8 cellular contexts compared by ENCODE assay signal in the genomic region with DNA sequence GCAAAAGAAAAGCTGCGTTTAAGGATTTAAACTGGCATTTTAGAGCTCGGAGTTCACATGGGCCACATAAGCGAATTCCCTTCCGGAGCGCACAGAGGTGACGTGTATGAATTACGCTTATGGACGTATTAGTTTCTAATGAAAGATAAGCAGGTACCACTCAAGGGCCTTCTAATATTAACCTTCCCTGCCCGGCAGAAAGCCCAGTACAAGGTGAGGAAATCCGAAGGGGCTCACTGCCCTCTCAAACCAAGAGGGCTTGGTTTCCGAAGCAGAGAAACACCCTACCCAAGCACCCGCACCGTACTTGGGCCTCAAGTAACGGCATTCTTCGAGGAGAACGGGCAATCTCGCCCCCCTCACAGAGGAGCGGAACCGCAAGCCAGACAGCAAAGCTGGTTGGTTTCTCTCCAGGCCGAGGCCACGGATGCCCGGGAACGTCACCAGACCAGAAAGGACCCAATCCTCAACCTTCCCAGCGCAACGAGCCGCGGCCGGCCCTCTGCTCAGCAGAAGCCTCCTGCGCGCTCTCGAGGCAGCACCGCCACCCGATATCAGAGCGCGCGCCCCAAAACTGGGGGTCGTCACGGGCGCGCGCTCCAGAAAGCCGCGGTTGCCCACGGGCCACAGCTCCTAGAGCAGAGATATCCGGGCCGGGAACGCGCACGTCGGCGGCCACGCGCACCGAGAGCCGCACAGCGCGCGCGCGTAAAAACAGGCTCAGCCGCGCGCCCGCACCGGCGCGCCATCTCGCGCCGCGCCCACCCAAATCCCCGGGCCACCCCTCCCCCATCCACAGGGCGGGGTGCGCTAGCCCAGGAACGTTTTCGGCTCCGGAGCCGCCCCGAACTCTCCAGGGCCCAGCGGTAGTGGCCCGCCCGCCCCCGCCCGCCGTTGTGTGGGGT. TPM values are rescaled to one million over a fixed set of nuclear protein-coding genes. Genes with fewer than 3 reads are reported as not detected.
DNase-seq lines count a peak whose midpoint lies in the region; ATAC-seq and TF ChIP-seq lines count a peak whose summit lies in the region.

No MANE protein-coding gene starts in this region.

- WGBS in testis, 2 donors, result 0 to 1% methylated on average over 18 to 43 of the region's 85 CpGs

- H3K4me3 ChIP-seq in SJSA1 (peak overlapping the region; percentile 68), osteoblast (ENCODE audit: insufficient read depth, low read length) (peak overlapping the region; percentile 92), testis (peak overlapping the region; percentile 99 to 100)

- peaks cover 14% of the 10 kb centered on the region for H3K4me1 ChIP-seq in SJSA1 (replicated peaks)
- peaks cover 17% of the 10 kb centered on the region for H3K4me1 ChIP-seq in osteoblast (ENCODE audit: insufficient read depth, low read length)
- H3K4me1 ChIP-seq in testis, result peaks cover 25% of the 10 kb centered on the region

- peak overlapping the region; percentile 83 for H3K4me2 ChIP-seq in osteoblast (ENCODE audit: insufficient read depth, low read length)

- no peak for TF ChIP-seq POLR2A in testis (IDR thresholded peaks at IDR 0.05)

- H2AFZ ChIP-seq in osteoblast (ENCODE audit: low read length), result peak overlapping the region; percentile 83

- TF ChIP-seq CTCF in osteoblast (IDR thresholded peaks at IDR 0.05; ENCODE audit: extremely low read depth, low read depth, low read length) (no peak), testis (IDR thresholded peaks at IDR 0.05) (no peak)

- peak; percentile 48 for ATAC-seq in GM21528 (IDR thresholded peaks at IDR 0.05; ENCODE audit: low FRiP score, unreplicated experiment)

- DNase-seq in DMS53 treated with DMSO at 0.1 percent for 48 hours (lab: John Stamatoyannopoulos, UW; ENCODE audit: unreplicated experiment), result peak; percentile 1
- DNase-seq in HuH-7.5 (ENCODE audit: low spot score), result peak; percentile 66
- DNase-seq in SJSA1 (ENCODE audit: low read depth in 1 of 2, low spot score in 2 of 2), result peak; percentile 70 to 77
- peak; percentile 84 for DNase-seq in activated naive CD4-positive, alpha-beta T cell treated with anti-CD3 and anti-CD28 coated beads, Interleukin-2, amount 50 U/mL, for 16 hours
- DNase-seq in glomerular visceral epithelial cell (ENCODE audit: extremely low spot score), result peak; percentile 72
- peak; percentile 91 for DNase-seq in osteoblast (ENCODE audit: insufficient read length, low spot score, missing footprints)
- peak; percentile 93 for DNase-seq in testis

- H4K20me1 ChIP-seq in osteoblast (ENCODE audit: insufficient read depth, low read length), result peaks cover 22% of the 10 kb centered on the region

- H3K27ac ChIP-seq in SJSA1 (peak overlapping the region; percentile 88), osteoblast (ENCODE audit: low read depth, low read length) (peak overlapping the region; percentile 98), testis (peak overlapping the region; percentile 98)

- H3K36me3 ChIP-seq in SJSA1, result peaks cover 58% of the 10 kb centered on the region
- H3K36me3 ChIP-seq in osteoblast (ENCODE audit: insufficient read depth, low read length), result peaks cover 17% of the 10 kb centered on the region
- H3K36me3 ChIP-seq in testis (ENCODE audit: low read depth, missing control alignments), result no peaks in the 10 kb centered on the region

- intact Hi-C loops in testis (cut with DNase I; ENCODE audit: low total_unique reads), result loop anchor here (10.0 kb wide), 1 partner anchor 68 kb away; a partner anchor contains a TSS

- H3K79me2 ChIP-seq in osteoblast (ENCODE audit: insufficient read depth, low read length), result peaks cover 50% of the 10 kb centered on the region

- no peaks in the 10 kb centered on the region for H3K27me3 ChIP-seq in SJSA1 (replicated peaks)
- H3K27me3 ChIP-seq in osteoblast (ENCODE audit: insufficient read depth, low read length), result no peaks in the 10 kb centered on the region
- no peaks in the 10 kb centered on the region for H3K27me3 ChIP-seq in testis

- H3K9me3 ChIP-seq in SJSA1 (replicated peaks) (no peaks in the 10 kb centered on the region), osteoblast (ENCODE audit: low read depth, low read length) (no peaks in the 10 kb centered on the region), testis (no peaks in the 10 kb centered on the region)

RNA-seq across cellular contexts. Expression of a gene that starts 0.7 kb away (rescaled TPM):
- total RNA-seq in SJSA1 (2014; rRNA removed; shearing (Covaris generic)), result 37.8 and 77.3 TPM in 2 replicates
- 136 and 167 TPM in 2 replicates for total RNA-seq in osteoblast
- total RNA-seq in testis, result 100 to 1,000 TPM; 280 to 287 TPM
- polyA plus RNA-seq in testis (ENCODE audit: insufficient read depth, low read depth, low replicate concordance), result 126 TPM

RNA-seq across cellular contexts. Expression of a gene that starts 11.4 kb away (rescaled TPM):
- total RNA-seq in SJSA1 (2014; rRNA removed; shearing (Covaris generic)), result 98.5 and 111 TPM in 2 replicates
- total RNA-seq in osteoblast (360 and 416 TPM in 2 replicates), testis (100 to 1,000 TPM; 198 to 246 TPM)
- 175 TPM for polyA plus RNA-seq in testis (ENCODE audit: insufficient read depth, low read depth, low replicate concordance)

RNA-seq across cellular contexts. Expression of a gene that starts 27.4 kb away (rescaled TPM):
- 21.5 and 23.8 TPM in 2 replicates for total RNA-seq in SJSA1 (2014; rRNA removed; shearing (Covaris generic))
- total RNA-seq in osteoblast (37.1 and 49.6 TPM in 2 replicates), testis (100 to 1,000 TPM in 1 of 2 donors, 10 to 100 TPM in 1; 82.7 to 102 TPM)
- polyA plus RNA-seq in testis (ENCODE audit: insufficient read depth, low read depth, low replicate concordance), result 77.2 TPM

RNA-seq across cellular contexts. Expression of a gene that starts 39.6 kb away (rescaled TPM):
- total RNA-seq in SJSA1 (2014; rRNA removed; shearing (Covaris generic)), result 97.2 and 171 TPM in 2 replicates
- total RNA-seq in osteoblast, result 355 and 450 TPM in 2 replicates
- total RNA-seq in testis, result 100 to 1,000 TPM; 336 to 503 TPM
- polyA plus RNA-seq in testis (ENCODE audit: insufficient read depth, low read depth, low replicate concordance), result 276 TPM

Comparison
In these comparisons a context has a peak if more than half of its experiments do, and no peak if none do; other contexts are left out.
1. Peak in every context shown above with its lines: DNase-seq, ATAC-seq, H3K4me3 ChIP-seq and H3K27ac ChIP-seq.
2. DNase-seq: peak in every context shown above with its lines; median percentile 93 in testis; 91 in osteoblast; 84 in activated naive CD4-positive, alpha-beta T cell treated with anti-CD3 and anti-CD28 coated beads, Interleukin-2, amount 50 U/mL, for 16 hours; 74 in SJSA1; 72 in glomerular visceral epithelial cell; 66 in HuH-7.5; 1 in DMS53 treated with DMSO at 0.1 percent for 48 hours.